ENCODE assay signal across 8 cellular contexts in the genomic region with DNA sequence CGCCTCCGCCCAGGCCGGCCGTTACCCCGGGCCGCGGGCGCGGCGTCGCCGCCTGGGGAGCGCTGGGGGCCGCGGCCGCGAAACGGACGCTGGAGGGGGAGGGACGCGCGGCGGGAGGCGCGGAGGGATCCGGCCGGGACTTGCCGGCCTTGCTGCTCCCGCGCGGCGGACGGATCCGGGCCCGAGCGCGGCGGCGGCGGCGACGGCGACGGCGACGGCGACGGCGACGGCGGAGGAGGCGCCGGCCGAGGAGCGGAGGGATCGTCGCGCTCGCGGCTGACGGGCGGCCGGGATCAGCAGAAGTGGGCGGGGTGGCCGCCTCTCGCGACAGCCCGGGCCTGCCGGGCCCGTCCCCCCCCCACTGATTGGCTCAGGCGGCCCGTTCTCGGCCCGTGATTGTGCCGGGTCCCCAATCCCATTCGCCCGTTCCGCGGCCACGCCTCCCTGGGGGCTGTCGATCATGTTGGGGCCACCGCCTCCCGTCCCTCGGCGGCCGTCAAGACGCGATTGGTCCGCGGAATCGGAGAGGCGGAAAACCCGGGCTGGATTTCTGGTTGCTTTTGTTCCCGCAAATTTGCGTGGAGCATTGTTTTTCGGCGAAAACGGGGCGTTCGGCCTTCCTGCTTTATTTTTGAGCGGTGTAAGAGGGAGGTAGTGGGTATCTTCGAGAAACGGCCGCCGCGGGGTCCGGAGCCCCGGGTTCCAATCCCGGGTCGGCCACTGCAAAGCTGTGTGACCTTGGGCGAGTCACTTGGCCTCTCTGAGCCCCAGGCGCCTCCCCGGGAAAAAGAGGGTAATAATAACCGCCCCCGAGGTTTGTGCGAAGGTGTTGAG. TPM values are rescaled to one million over a fixed set of nuclear protein-coding genes. Genes with fewer than 3 reads are reported as not detected.
DNase-seq lines count a peak whose midpoint lies in the region; ATAC-seq and TF ChIP-seq lines count a peak whose summit lies in the region.

ZCCHC14 (minus strand) TSS at position 304 of the 834 bp plus-strand sequence. CDS start 786 bp downstream, outside the sequence.

- H3K27ac ChIP-seq in BLaER1 (peak within 1 kb of the TSS; percentile 91), dorsolateral prefrontal cortex (peak within 1 kb of the TSS in 43 of 59 donors; percentile 8 to 81 (median 58)), right lobe of liver (peak within 1 kb of the TSS; percentile 43 to 92 (median 87))

- peak within 1 kb of the TSS; percentile 98 for H3K4me2 ChIP-seq in BLaER1

- H3K9me3 ChIP-seq in BLaER1 (no peaks in the 10 kb centered on the region), right lobe of liver (no peaks in the 10 kb centered on the region)

- peak; percentile 95 for TF ChIP-seq POLR2A in right lobe of liver (IDR thresholded peaks at IDR 0.05)

- H4K20me1 ChIP-seq in BLaER1, result peaks cover 56% of the 10 kb centered on the region

- peak within 1 kb of the TSS; percentile 85 for H3K4me3 ChIP-seq in BLaER1
- peak within 1 kb of the TSS; percentile 49 to 76 (median 64) for H3K4me3 ChIP-seq in dorsolateral prefrontal cortex
- H3K4me3 ChIP-seq in right lobe of liver, result peak within 1 kb of the TSS; percentile 44 to 58 (median 56)

- 0% methylated on average over 19 of the region's 116 CpGs for WGBS in right lobe of liver (ENCODE audit: insufficient coverage, low coverage, low lambda C conversion rate, missing lambda C conversion rate)

- intact Hi-C loops in dorsolateral prefrontal cortex (cut with DNase I), result loop anchor here (5.0 to 10.0 kb wide), 3 partner anchors 101 to 176 kb away; partner anchors contain the start of genes MAP1LC3B (in 2 of the 2) and C16orf95 (in 1 of the 2)
- intact Hi-C loops in right lobe of liver (cut with DNase I), result no loop called here

- peaks cover 75% of the 10 kb centered on the region for H3K4me1 ChIP-seq in BLaER1
- peaks cover 0 to 47% (median 18%) of the 10 kb centered on the region in 4 donors for H3K4me1 ChIP-seq in right lobe of liver

- H3K9ac ChIP-seq in BLaER1, result peak within 1 kb of the TSS; percentile 89

- DNase-seq in GM19240 (ENCODE audit: insufficient read length, low spot score) (peak; percentile 99), NCI-H526 treated with DMSO at 0.1 percent for 48 hours (lab: John Stamatoyannopoulos, UW) (peak; percentile 83), dorsolateral prefrontal cortex (peak; percentile 97 to 100 (median 99)), right lobe of liver (peak; percentile 100)
- DNase-seq in activated CD4-positive, alpha-beta T cell treated with anti-CD3 and anti-CD28 coated beads, Interleukin-2, amount 50 U/mL, for 48 hours, result peak; percentile 99 to 100
- peak; percentile 100 for DNase-seq in stimulated activated CD4-positive, alpha-beta T cell treated with anti-CD3 and anti-CD28 coated beads, Interleukin-4, amount 100 ng/mL, for 1 hour

- H3K36me3 ChIP-seq in BLaER1, result no peaks in the 10 kb centered on the region
- H3K36me3 ChIP-seq in right lobe of liver, result no peaks in the 10 kb centered on the region

- H3K27me3 ChIP-seq in BLaER1 (no peaks in the 10 kb centered on the region), dorsolateral prefrontal cortex (no peaks in the 10 kb centered on the region), right lobe of liver (no peaks in the 10 kb centered on the region)

- ATAC-seq in HG03457 (IDR thresholded peaks at IDR 0.05; ENCODE audit: unreplicated experiment) (peak; percentile 67), right lobe of liver (peak; percentile 83 to 91 (median 86))

- TF ChIP-seq CTCF in dorsolateral prefrontal cortex (IDR thresholded peaks at IDR 0.05 in 54 of 56, conservative IDR thresholded peaks at IDR 0.05 in 2 of 56; ENCODE audit: low read depth in 1 of 56, partially characterized antibody in 56 of 56) (peak in 14 of 56 donors; percentile 7 to 46 (median 17)), right lobe of liver (IDR thresholded peaks at IDR 0.05) (no peak)

RNA-seq across cellular contexts. Expression of gene ZCCHC14, which starts in this region (rescaled TPM):
- total RNA-seq in dorsolateral prefrontal cortex (10 to 100 TPM; 25.1 to 60.3 (median 37.0) TPM), right lobe of liver (10 to 100 TPM; 12.6 to 26.5 (median 17.7) TPM)

Comparison
In these comparisons a context has a peak if more than half of its experiments do, and no peak if none do; other contexts are left out.
1. Peak in every context shown above with its lines: DNase-seq, ATAC-seq, H3K4me3 ChIP-seq and H3K27ac ChIP-seq.
2. intact Hi-C loops: an anchor here in dorsolateral prefrontal cortex (5.0 to 10.0 kb wide); none called in right lobe of liver.